Comparison of ENCODE assay signal across 8 cellular contexts in genomic region chr7:7566651-7567611, GRCh38. TPM values are rescaled to one million over a fixed set of nuclear protein-coding genes. Genes with fewer than 3 reads are reported as not detected.
DNase-seq lines count a peak whose midpoint lies in the region; ATAC-seq and TF ChIP-seq lines count a peak whose summit lies in the region.

Gene MIOS (plus strand): TSS chr7:7566884. CDS start chr7:7572476, 5,592 bp downstream.

- H3K36me3 ChIP-seq in body of pancreas (replicated peaks in 1 of 2; ENCODE audit: insufficient read depth in 1 of 2, low read depth in 2 of 2) (no peaks in the 10 kb centered on the region), iPS DF 6.9 (ENCODE audit: control insufficient read depth, insufficient read depth, low read length) (no peaks in the 10 kb centered on the region; the same call in 1 of the 2 replicates), gastrocnemius medialis (peaks cover 0 to 3% of the 10 kb centered on the region in 2 donors)

- peak within 1 kb of the TSS; percentile 93 to 98 (median 96) for H3K27ac ChIP-seq in body of pancreas
- no peak within 1 kb of the TSS for H3K27ac ChIP-seq in iPS DF 6.9 (ENCODE audit: low read length)
- H3K27ac ChIP-seq in gastrocnemius medialis = peak within 1 kb of the TSS; percentile 90 to 98 (median 96)

- ATAC-seq in HG02678 (IDR thresholded peaks at IDR 0.05; ENCODE audit: unreplicated experiment) (peak; percentile 74), body of pancreas (peak; percentile 88), gastrocnemius medialis (peak; percentile 66 to 67)

- TF ChIP-seq POLR2A in body of pancreas (IDR thresholded peaks at IDR 0.05) = peak in 2 of 3 donors; percentile 57 to 89
- peak; percentile 82 to 92 for TF ChIP-seq POLR2A in gastrocnemius medialis (IDR thresholded peaks at IDR 0.05)

- intact Hi-C loops in body of pancreas (cut with DNase I) (no loop called here), gastrocnemius medialis (cut with DNase I; ENCODE audit: low total_unique reads) (loop anchor here (1.0 to 10.0 kb wide), 5 partner anchors 74 to 1122 kb away; partner anchors contain the start of genes C1GALT1, DAGLB, GLCCI1 and UMAD1)

- H3K4me3 ChIP-seq in body of pancreas = peak within 1 kb of the TSS; percentile 52 to 75
- peak within 1 kb of the TSS; percentile 53 for H3K4me3 ChIP-seq in iPS DF 6.9 (ENCODE audit: low read length)
- peak within 1 kb of the TSS; percentile 67 to 85 (median 80) for H3K4me3 ChIP-seq in gastrocnemius medialis

- WGBS in body of pancreas, 2 donors = 1% methylated on average over 32 to 84 of the region's 96 CpGs
- WGBS in iPS DF 6.9 (ENCODE audit: insufficient coverage, insufficient read length) = no CpG with 5 or more reads among the region's 96 CpGs

- H3K9me3 ChIP-seq in body of pancreas (no peaks in the 10 kb centered on the region), iPS DF 6.9 (ENCODE audit: control insufficient read depth, insufficient read depth, low read length) (no peaks in the 10 kb centered on the region), gastrocnemius medialis (no peaks in the 10 kb centered on the region)

- DNase-seq in NCI-H1436 (lab: John Stamatoyannopoulos, UW) (peak; percentile 56), NCI-H1436 treated with DMSO at 0.1 percent for 48 hours (lab: John Stamatoyannopoulos, UW) (no peak), NCI-H1105 treated with DMSO at 0.1 percent for 48 hours (lab: John Stamatoyannopoulos, UW) (peak; percentile 76), UCSD-AML1 (lab: John Stamatoyannopoulos, UW; ENCODE audit: unreplicated experiment) (peak; percentile 80), body of pancreas (peak; percentile 89 to 92 (median 90)), iPS DF 6.9 (ENCODE audit: low read depth, low spot score) (peak; percentile 43), gastrocnemius medialis (peak; percentile 89 to 90)

- in situ Hi-C loops in gastrocnemius medialis (cut with MboI; ENCODE audit: low sequenced_read_pairs in 4 of 4) = loop anchor here in 1 of 4 donors (25.0 kb wide), 1 partner anchor 380 kb away; the partner anchor contains the start of gene C1GALT1

- no peaks in the 10 kb centered on the region for H3K27me3 ChIP-seq in body of pancreas
- no peaks in the 10 kb centered on the region for H3K27me3 ChIP-seq in iPS DF 6.9 (ENCODE audit: control insufficient read depth, insufficient read depth, low read length)
- H3K27me3 ChIP-seq in gastrocnemius medialis = no peaks in the 10 kb centered on the region

- H3K4me1 ChIP-seq in body of pancreas (peaks cover 71% of the 10 kb centered on the region), iPS DF 6.9 (ENCODE audit: control insufficient read depth, insufficient read depth, low read length) (no peaks in the 10 kb centered on the region; the same call in 1 of the 2 replicates), gastrocnemius medialis (peaks cover 33 to 76% of the 10 kb centered on the region in 2 donors)

- TF ChIP-seq CTCF in body of pancreas (IDR thresholded peaks at IDR 0.05) (no peak), gastrocnemius medialis (IDR thresholded peaks at IDR 0.05 in 4 of 5, conservative IDR thresholded peaks at IDR 0.05 in 1 of 5) (peak in 1 of 5 experiments; percentile 18)

RNA-seq across cellular contexts. Expression of gene MIOS, which starts in this region (rescaled TPM):
- total RNA-seq in body of pancreas = 10 to 100 TPM; 42.5 to 44.6 TPM
- total RNA-seq in gastrocnemius medialis = 100 to 1,000 TPM in 3 of 4 donors, 10 to 100 TPM in 1; 68.4 to 336 (median 280) TPM
